Comparison of ENCODE assay signal across 20 cellular contexts in the genomic region with DNA sequence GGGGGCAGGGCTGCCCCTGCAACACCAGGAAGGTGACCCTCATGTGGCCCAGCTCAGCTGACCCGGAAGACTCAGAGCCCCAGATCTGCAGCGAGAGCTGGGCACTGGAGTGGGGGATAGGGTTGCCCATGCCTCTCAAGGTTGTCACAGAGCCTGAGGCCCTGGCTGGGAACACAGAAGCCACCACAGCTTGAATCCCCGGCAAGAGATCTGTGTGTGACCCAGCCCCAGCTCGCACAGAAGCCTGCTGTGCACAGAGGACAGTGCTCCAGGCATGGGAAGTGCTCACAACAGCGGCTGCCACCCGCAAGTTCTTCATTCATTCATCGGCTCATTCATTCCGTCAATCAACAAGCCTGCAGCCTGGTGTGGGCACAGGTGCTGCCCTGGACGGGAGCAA. TPM values are rescaled to one million over a fixed set of nuclear protein-coding genes. Genes with fewer than 3 reads are reported as not detected.
DNase-seq lines count a peak whose midpoint lies in the region; ATAC-seq, FAIRE-seq and TF ChIP-seq lines count a peak whose summit lies in the region.
"Had no signal": no experiment of that assay in that cellular context is flagged by ENCODE, and none has a peak within 500 bp of the region (broad histone marks: within the 10 kb centered on the region; RNA-seq: fewer than 3 reads in every experiment).

No MANE protein-coding gene starts in this region.

- ATAC-seq in HepG2 (no peak), right lobe of liver (no peak)
- ATAC-seq: HCT116 had no signal

- FAIRE-seq in HepG2 (lab: Jason Lieb, UNC) (no peak), H1 (lab: Jason Lieb, UNC) (no peak)
- FAIRE-seq: A204.1, H54 had no signal

- CTCF ChIA-PET in HepG2 (lab: Yijun Ruan, JAX; ENCODE audit: low intra/inter-chr PET ratio, low total read pairs) (no interaction called here), H1 (lab: Charles Lee; ENCODE audit: partially characterized antibody) (interaction anchor here (1.1 to 11.0 kb wide), 8 partner anchors 8 to 255 kb away, joined by 3 to 144 read pairs (median 5); partner anchors contain the start of gene GATA2), A673 (lab: Charles Lee) (interaction anchor here (1.0 kb wide), 1 partner anchor 355 kb away, joined by 3 read pairs; no protein-coding TSS in a partner anchor)

- no peak overlapping the region for H4K5ac ChIP-seq in H1 (ENCODE audit: insufficient read length, low read depth, low read length)

- H3K79me2 ChIP-seq in HepG2 (ENCODE audit: insufficient read depth, low read length) (no peaks in the 10 kb centered on the region), H1 (ENCODE audit: control insufficient read depth in 1 of 2, insufficient read depth in 2 of 2, low read length in 2 of 2) (no peaks in the 10 kb centered on the region)

- H2BK12ac ChIP-seq in H1 (ENCODE audit: low read depth, low read length): peak overlapping the region; percentile 92; the same call in 1 of the 2 replicates

- peak overlapping the region; percentile 44 for H3K4ac ChIP-seq in H1 (replicated peaks; ENCODE audit: insufficient read length, low read depth, low read length)

- peak overlapping the region; percentile 72 for H4K91ac ChIP-seq in H1 (replicated peaks; ENCODE audit: insufficient read length, low read length)

- TF ChIP-seq RAD21 in HepG2 (CRISPR knock-in tag; IDR thresholded peaks at IDR 0.05): no peak
- TF ChIP-seq RAD21 in H1 (IDR thresholded peaks at IDR 0.05 in 1 of 2, conservative IDR thresholded peaks at IDR 0.05 in 1 of 2; ENCODE audit: low read depth in 2 of 2, low read length in 2 of 2): no peak

- peaks cover 22% of the 10 kb centered on the region; the same call in 1 of the 2 replicates for H3K4me1 ChIP-seq in HepG2 (ENCODE audit: insufficient read depth, low read length)
- H3K4me1 ChIP-seq in right lobe of liver: peaks cover 0 to 15% (median 0%) of the 10 kb centered on the region in 4 donors
- peaks cover 6 to 45% (median 36%) of the 10 kb centered on the region in 4 experiments for H3K4me1 ChIP-seq in H1 (replicated peaks in 1 of 4; ENCODE audit: control insufficient read depth in 3 of 4, insufficient read depth in 4 of 4, low read length in 3 of 4)
- H3K4me1 ChIP-seq in A673 (ENCODE audit: insufficient read depth, low read length, poor library complexity, severe bottlenecking): peaks cover 2% of the 10 kb centered on the region

- H3K9ac ChIP-seq in HepG2 (ENCODE audit: insufficient read depth, low read depth, low read length) (no peak overlapping the region), H1 (replicated peaks in 1 of 4; ENCODE audit: extremely low read depth in 1 of 4, low read depth in 3 of 4, low read length in 3 of 4) (no peak overlapping the region)

- H3K9me3 ChIP-seq in HepG2 (ENCODE audit: low read length) (no peaks in the 10 kb centered on the region), right lobe of liver (no peaks in the 10 kb centered on the region), H1 (ENCODE audit: insufficient read depth in 2 of 2, low read depth in 1 of 2, low read length in 1 of 2) (no peaks in the 10 kb centered on the region), A673 (ENCODE audit: low read depth, low read length, poor library complexity, severe bottlenecking) (no peaks in the 10 kb centered on the region)
- H3K9me3 ChIP-seq: Caco-2 had no signal

- H3K27ac Mint-ChIP-seq in neural crest cell (ENCODE audit: unreplicated experiment): no peak overlapping the region
- H3K27ac Mint-ChIP-seq: CD8-positive, alpha-beta memory T cell had no signal

- DNase-seq in HepG2 (ENCODE audit: low spot score) (no peak), right lobe of liver (no peak), H1 (ENCODE audit: low read depth in 1 of 2, low spot score in 2 of 2) (no peak), neural crest cell (ENCODE audit: low read depth, low spot score) (no peak), A172 (ENCODE audit: low spot score) (no peak), A673 (ENCODE audit: low spot score) (no peak), AML-193 (lab: John Stamatoyannopoulos, UW) (no peak)
- DNase-seq in NK-92 treated with Interleukin-12 subunit alpha and Interleukin-12 subunit beta, amount 100 ng/mL, for 24 hours (lab: John Stamatoyannopoulos, UW): no peak
- DNase-seq: Caco-2; CD8-positive, alpha-beta memory T cell; DND-41; GF-D8 had no signal

- H3K23me2 ChIP-seq in H1 (ENCODE audit: low read depth, low read length): peaks cover 9% of the 10 kb centered on the region; the same call in 1 of the 2 replicates

- H3K4me3 ChIP-seq in HepG2 (replicated peaks in 1 of 3; ENCODE audit: insufficient read depth in 1 of 3, low read depth in 2 of 3, low read length in 3 of 3) (no peak overlapping the region), right lobe of liver (no peak overlapping the region), H1 (ENCODE audit: extremely low read depth in 1 of 4, insufficient read depth in 2 of 4, low read depth in 3 of 4, low read length in 4 of 4) (no peak overlapping the region), A673 (ENCODE audit: low read depth, low read length, poor library complexity, severe bottlenecking) (no peak overlapping the region)

- intact Hi-C loops in HepG2 (cut with micrococcal nuclease; ENCODE audit: unreplicated experiment): no loop called here
- intact Hi-C loops in right lobe of liver (cut with DNase I): no loop called here
- intact Hi-C loops in A673 (cut with micrococcal nuclease; ENCODE audit: unreplicated experiment): no loop called here

- TF ChIP-seq EP300 in HepG2 (IDR thresholded peaks at IDR 0.05; ENCODE audit: low read depth in 2 of 2, low read length in 2 of 2) (no peak), HepG2 (CRISPR knock-in tag; IDR thresholded peaks at IDR 0.05; ENCODE audit: borderline replicate concordance) (no peak), H1 (IDR thresholded peaks at IDR 0.05; ENCODE audit: borderline replicate concordance in 1 of 2, low read depth in 2 of 2, low read length in 2 of 2) (no peak)

- H2AFZ ChIP-seq in HepG2 (ENCODE audit: low read length) (no peak overlapping the region), H1 (ENCODE audit: low read length) (no peak overlapping the region)

- TF ChIP-seq CTCF in HepG2 (CRISPR knock-in tag; IDR thresholded peaks at IDR 0.05) (no peak), right lobe of liver (IDR thresholded peaks at IDR 0.05) (no peak), H1 (IDR thresholded peaks at IDR 0.05; ENCODE audit: control extremely low read depth in 1 of 3, insufficient read depth in 1 of 3, low read depth in 1 of 3, low read length in 3 of 3) (no peak), neural crest cell (conservative IDR thresholded peaks at IDR 0.05) (no peak), A673 (conservative IDR thresholded peaks at IDR 0.05; ENCODE audit: low read depth, low read length) (no peak)

- no peak overlapping the region for H3K14ac ChIP-seq in H1 (ENCODE audit: insufficient read length)

- H3K4me2 ChIP-seq in HepG2 (ENCODE audit: low read depth, low read length) (no peak overlapping the region), H1 (ENCODE audit: insufficient read depth in 1 of 2, low read depth in 2 of 2, low read length in 2 of 2) (no peak overlapping the region)

- H3K23ac ChIP-seq in H1 (ENCODE audit: insufficient read length): no peak overlapping the region

- BruUV-seq in HepG2 (replicated peaks; lab: Mats Ljungman, UMichigan) (no TSS peak), A673 (replicated peaks; lab: Mats Ljungman, UMichigan) (no TSS peak)

- no peak overlapping the region for H2BK120ac ChIP-seq in H1 (replicated peaks; ENCODE audit: low read depth, low read length)

- H4K20me1 ChIP-seq in HepG2 (ENCODE audit: insufficient read depth, low read length) (no peaks in the 10 kb centered on the region), H1 (replicated peaks in 1 of 2; ENCODE audit: control insufficient read depth in 1 of 2, insufficient read depth in 2 of 2, low read length in 2 of 2) (peaks cover 6 to 11% of the 10 kb centered on the region in 2 experiments)

- H3K27me3 ChIP-seq in HepG2 (ENCODE audit: control insufficient read depth in 1 of 2, insufficient read depth in 2 of 2, low read length in 2 of 2) (peaks cover 18 to 65% of the 10 kb centered on the region in 2 experiments), right lobe of liver (peaks cover 0 to 4% of the 10 kb centered on the region in 2 donors), H1 (replicated peaks in 1 of 4; ENCODE audit: control insufficient read depth in 3 of 4, extremely low read depth in 1 of 4, insufficient read depth in 3 of 4, low read length in 3 of 4) (peaks cover 12 to 76% (median 68%) of the 10 kb centered on the region in 4 experiments), A673 (replicated peaks; ENCODE audit: insufficient read depth, low read depth, low read length, poor library complexity) (no peaks in the 10 kb centered on the region)

- peak overlapping the region; percentile 66 for H3K4me3 Mint-ChIP-seq in neural crest cell
- H3K4me3 Mint-ChIP-seq: CD8-positive, alpha-beta memory T cell; IgD-negative memory B cell had no signal

- peak overlapping the region; percentile 88; the same call in 1 of the 2 replicates for H2AK5ac ChIP-seq in H1 (ENCODE audit: low read depth, low read length)

- no peak overlapping the region; the same call in 1 of the 2 replicates for H2BK5ac ChIP-seq in H1 (ENCODE audit: low read depth, low read length)

- no peaks in the 10 kb centered on the region for H3K79me1 ChIP-seq in H1 (ENCODE audit: low read depth, low read length)

- H3K56ac ChIP-seq in H1 (replicated peaks; ENCODE audit: insufficient read length, low read depth, low read length): no peak overlapping the region

- no peak overlapping the region for H2BK20ac ChIP-seq in H1 (ENCODE audit: low read length)

- H3K36me3 ChIP-seq in HepG2 (replicated peaks in 1 of 2; ENCODE audit: control insufficient read depth in 1 of 2, insufficient read depth in 2 of 2, low read length in 2 of 2): no peaks in the 10 kb centered on the region
- no peaks in the 10 kb centered on the region for H3K36me3 ChIP-seq in right lobe of liver
- no peaks in the 10 kb centered on the region for H3K36me3 ChIP-seq in H1 (ENCODE audit: control insufficient read depth in 2 of 4, insufficient read depth in 4 of 4, low read length in 3 of 4)
- H3K36me3 ChIP-seq in A673 (ENCODE audit: insufficient read depth, low read length, poor library complexity, severe bottlenecking): no peaks in the 10 kb centered on the region

- H3K36me3 Mint-ChIP-seq in neural crest cell (ENCODE audit: low read depth): no peaks in the 10 kb centered on the region
- H3K36me3 Mint-ChIP-seq: CD14-positive monocyte; CD8-positive, alpha-beta memory T cell; IgD-negative memory B cell had no signal

- H3K9me3 Mint-ChIP-seq in neural crest cell: no peaks in the 10 kb centered on the region
- H3K9me3 Mint-ChIP-seq: CD8-positive, alpha-beta memory T cell; IgD-negative memory B cell had no signal

- in situ Hi-C loops in HepG2 (cut with HindIII; ENCODE audit: extremely low pct_ligation_motif_present, low pct_unique_long_range_greater_than_20kb): no loop called here

- peak overlapping the region; percentile 15; the same call in 1 of the 2 replicates for H3K18ac ChIP-seq in H1 (ENCODE audit: extremely low read depth, low read length)

- H3K27me3 Mint-ChIP-seq in neural crest cell (ENCODE audit: low read depth): peaks cover 81% of the 10 kb centered on the region

- TF ChIP-seq POLR2A in HepG2 (IDR thresholded peaks at IDR 0.05; ENCODE audit: insufficient read depth in 1 of 2, low read depth in 2 of 2, low read length in 2 of 2) (no peak), right lobe of liver (IDR thresholded peaks at IDR 0.05) (no peak), H1 (IDR thresholded peaks at IDR 0.05; ENCODE audit: control extremely low read depth in 1 of 2, low read depth in 2 of 2, low read length in 2 of 2) (no peak)

- H3K27ac ChIP-seq in HepG2 (ENCODE audit: extremely low read length, insufficient read depth, low read length) (no peak overlapping the region), right lobe of liver (no peak overlapping the region), H1 (ENCODE audit: low read depth, low read length) (no peak overlapping the region), A673 (ENCODE audit: low read depth, low read length, poor library complexity, severe bottlenecking) (no peak overlapping the region)

- H2BK15ac ChIP-seq in H1 (ENCODE audit: low read length): 0 out of 2 replicates have a peak overlapping the region, but pooled peaks have one; percentile 55

- peak overlapping the region; percentile 3; the same call in 1 of the 2 replicates for H4K8ac ChIP-seq in H1 (ENCODE audit: extremely low read depth, insufficient read depth, low read length)

- POLR2A ChIA-PET in HepG2 (lab: Yijun Ruan, JAX): no interaction called here
- POLR2A ChIA-PET in H1 (lab: Charles Lee; ENCODE audit: partially characterized antibody): interaction anchor here (1.2 kb wide), 1 partner anchor 53 kb away, joined by 3 read pairs; no protein-coding TSS in a partner anchor
- POLR2A ChIA-PET in A673 (lab: Charles Lee; ENCODE audit: low non-redundant PET): no interaction called here

- 33% methylated on average over 3 of the region's 9 CpGs for WGBS in HepG2 (ENCODE audit: low lambda C conversion rate)
- WGBS in right lobe of liver (ENCODE audit: insufficient coverage, low coverage, low lambda C conversion rate, missing lambda C conversion rate): 78% methylated on average over 6 of the region's 9 CpGs
- 74% methylated on average over 9 of the region's 9 CpGs; no CpG with 5 or more reads in 1 of the 2 experiments for WGBS in H1 (ENCODE audit: extremely low coverage in 1 of 2, insufficient coverage in 1 of 2, insufficient read length in 1 of 2, insufficient replicate concordance in 2 of 2, low coverage in 1 of 2, low lambda C conversion rate in 2 of 2, missing lambda C conversion rate in 1 of 2), 2 experiments

- peaks cover 31% of the 10 kb centered on the region for H3K4me1 Mint-ChIP-seq in neural crest cell

RNA-seq across cellular contexts. Expression of gene DNAJB8, which starts 36.4 kb away (rescaled TPM):
- total RNA-seq in HepG2 (2016; rRNA removed; fragmentation: Illumina TruSeq; extraction: Trizol): not detected in 2 replicates
- not detected in 2 replicates for total RNA-seq in HepG2 (2016; cell fraction: cytosol; rRNA removed; fragmentation: Illumina TruSeq; extraction: Trizol; ENCODE audit: low read depth)
- total RNA-seq in HepG2 (2016; cell fraction: insoluble cytoplasmic fraction; rRNA removed; fragmentation: Illumina TruSeq; extraction: Trizol): not detected in 2 replicates
- not detected in 2 replicates for total RNA-seq in HepG2 (2016; cell fraction: membrane; rRNA removed; fragmentation: Illumina TruSeq; extraction: Trizol)
- not detected in 2 replicates for total RNA-seq in HepG2 (2016; cell fraction: nucleus; rRNA removed; fragmentation: Illumina TruSeq; extraction: Trizol)
- polyA plus RNA-seq in HepG2 (2011; rRNA removed): not detected in 2 replicates
- not detected in 2 replicates for polyA plus RNA-seq in HepG2 (2011; cell fraction: cytosol; rRNA removed)
- not detected in 2 replicates for polyA plus RNA-seq in HepG2 (2011; cell fraction: nucleus; rRNA removed)
- not detected in 2 replicates for polyA plus RNA-seq in HepG2 (2012)
- not detected in 2 replicates for polyA plus RNA-seq in HepG2 (2016; cell fraction: cytosol; fragmentation: Illumina TruSeq; extraction: Trizol; ENCODE audit: low read depth)
- not detected in 2 replicates for polyA plus RNA-seq in HepG2 (2016; cell fraction: insoluble cytoplasmic fraction; fragmentation: Illumina TruSeq; extraction: Trizol; ENCODE audit: low read depth)
- not detected in 2 replicates for polyA plus RNA-seq in HepG2 (2016; cell fraction: membrane; fragmentation: Illumina TruSeq; extraction: Trizol; ENCODE audit: low read depth)
- not detected in 2 replicates for polyA plus RNA-seq in HepG2 (2016; cell fraction: nucleus; fragmentation: Illumina TruSeq; extraction: Trizol; ENCODE audit: insufficient read depth, low read depth)
- not detected in 2 replicates for polyA minus RNA-seq in HepG2 (2011; rRNA and poly(A)+ RNA removed; ENCODE audit: low replicate concordance)
- not detected in 2 replicates for polyA minus RNA-seq in HepG2 (2011; cell fraction: cytosol; rRNA and poly(A)+ RNA removed)
- polyA minus RNA-seq in HepG2 (2011; cell fraction: nucleus; rRNA and poly(A)+ RNA removed): not detected in 2 replicates
- total RNA-seq in right lobe of liver: not detected
- total RNA-seq in H1 (2021; fragmentation: NEBNext Ultra II Directional; extraction: Animal tissue kit (Norgen Biotek cat#: 25700)): not detected in 2 replicates
- not detected in 2 replicates for polyA plus RNA-seq in H1 (2011; rRNA removed)
- polyA plus RNA-seq in H1 (2011; cell fraction: cytosol; rRNA removed): not detected
- not detected for polyA plus RNA-seq in H1 (2011; cell fraction: nucleus; rRNA removed)
- polyA plus RNA-seq in H1 (2012, experiment 1 of 2): not detected in 4 replicates
- polyA plus RNA-seq in H1 (2012, experiment 2 of 2): not detected
- not detected for polyA plus RNA-seq in H1 (2013, experiment 1 of 2)
- not detected for polyA plus RNA-seq in H1 (2013, experiment 2 of 2)
- not detected in 2 replicates for polyA minus RNA-seq in H1 (2011; rRNA and poly(A)+ RNA removed)
- not detected for polyA minus RNA-seq in H1 (2011; cell fraction: cytosol; rRNA and poly(A)+ RNA removed)
- polyA minus RNA-seq in H1 (2011; cell fraction: nucleus; rRNA and poly(A)+ RNA removed): not detected
- not detected in 2 replicates for total RNA-seq in neural crest cell
- not detected in 2 replicates for total RNA-seq in A172 (2014; rRNA removed; shearing (Covaris generic))
- total RNA-seq in A673 (2021): not detected in 2 replicates
- total RNA-seq: Caco-2; CD8-positive, alpha-beta memory T cell; HT-29 had no signal
- polyA plus RNA-seq: AG04450; BJ; CD14-positive monocyte; CD8-positive, alpha-beta memory T cell; IgD-negative memory B cell had no signal

Comparison
In these comparisons a context has a peak if more than half of its experiments do, and no peak if none do; other contexts are left out.
1. Of the 41 proteins assayed by ChIP-seq in both HepG2 and H1: peak only in HepG2: none; only in H1: SUZ12; in both: none; in neither: 40.